13 cellular contexts compared by ENCODE assay signal in genomic region chr2:233248999-233249398, GRCh38. TPM values are rescaled to one million over a fixed set of nuclear protein-coding genes. Genes with fewer than 3 reads are reported as not detected.
DNase-seq lines count a peak whose midpoint lies in the region; ATAC-seq and TF ChIP-seq lines count a peak whose summit lies in the region.
"Had no signal": no experiment of that assay in that cellular context is flagged by ENCODE, and none has a peak within 500 bp of the region (broad histone marks: within the 10 kb centered on the region; RNA-seq: fewer than 3 reads in every experiment).

No MANE protein-coding gene starts in this region.

- peak overlapping the region; percentile 66 to 93 (median 89) for H3K27ac Mint-ChIP-seq in CD14-positive monocyte
- H3K27ac Mint-ChIP-seq in activated naive CD8-positive, alpha-beta T cell treated with anti-CD3 and anti-CD28 coated beads, Interleukin-2, amount 50 U/mL, for 24 hours: peak overlapping the region; percentile 24

- H3K27me3 Mint-ChIP-seq in CD14-positive monocyte (ENCODE audit: low read depth in 3 of 3): no peaks in the 10 kb centered on the region
- no peaks in the 10 kb centered on the region for H3K27me3 Mint-ChIP-seq in activated naive CD8-positive, alpha-beta T cell treated with anti-CD3 and anti-CD28 coated beads, Interleukin-2, amount 50 U/mL, for 24 hours

- H3K4me1 Mint-ChIP-seq in CD14-positive monocyte: peaks cover 61% of the 10 kb centered on the region
- H3K4me1 Mint-ChIP-seq in activated naive CD8-positive, alpha-beta T cell treated with anti-CD3 and anti-CD28 coated beads, Interleukin-2, amount 50 U/mL, for 24 hours: peaks cover 57% of the 10 kb centered on the region

- intact Hi-C loops in CD14-positive monocyte (cut with micrococcal nuclease): loop anchor here in 1 of 2 donors (10.0 kb wide), 1 partner anchor 154 kb away; no protein-coding TSS in a partner anchor

- H3K9me3 Mint-ChIP-seq in CD14-positive monocyte: no peaks in the 10 kb centered on the region
- no peaks in the 10 kb centered on the region for H3K9me3 Mint-ChIP-seq in activated naive CD8-positive, alpha-beta T cell treated with anti-CD3 and anti-CD28 coated beads, Interleukin-2, amount 50 U/mL, for 24 hours

- TF ChIP-seq CTCF in CD14-positive monocyte (IDR thresholded peaks at IDR 0.05): no peak

- H3K36me3 Mint-ChIP-seq in CD14-positive monocyte: peaks cover 0 to under 1% of the 10 kb centered on the region in 2 donors
- peaks cover 7% of the 10 kb centered on the region for H3K36me3 Mint-ChIP-seq in activated naive CD8-positive, alpha-beta T cell treated with anti-CD3 and anti-CD28 coated beads, Interleukin-2, amount 50 U/mL, for 24 hours (ENCODE audit: low read depth)

- no peak for ATAC-seq in activated naive CD8-positive, alpha-beta T cell treated with anti-CD3 and anti-CD28 coated beads, Interleukin-2, amount 50 U/mL, for 24 hours
- no peak for ATAC-seq in GM18502 (IDR thresholded peaks at IDR 0.05; ENCODE audit: poor library complexity, unreplicated experiment)
- ATAC-seq in HG03045 (IDR thresholded peaks at IDR 0.05; ENCODE audit: unreplicated experiment): no peak
- ATAC-seq in GM19023 (IDR thresholded peaks at IDR 0.05; ENCODE audit: unreplicated experiment): no peak
- ATAC-seq: esophagus mucosa, psoas muscle had no signal

- DNase-seq in CD14-positive monocyte (ENCODE audit: low spot score): no peak
- DNase-seq in GF-D8 (lab: John Stamatoyannopoulos, UW): peak; percentile 48
- peak; percentile 87 for DNase-seq in SKM-1 (lab: John Stamatoyannopoulos, UW; ENCODE audit: unreplicated experiment)
- DNase-seq in activated naive CD8-positive, alpha-beta T cell treated with anti-CD3 and anti-CD28 coated beads, Interleukin-2, amount 50 U/mL, for 24 hours: no peak
- no peak for DNase-seq in NCI-H1105 (lab: John Stamatoyannopoulos, UW)
- DNase-seq: dermis blood vessel endothelial cell, NCI-H2029, NCI-H69, psoas muscle had no signal

- peak overlapping the region in 1 of 2 donors; percentile 66 for H3K4me3 Mint-ChIP-seq in CD14-positive monocyte
- no peak overlapping the region for H3K4me3 Mint-ChIP-seq in activated naive CD8-positive, alpha-beta T cell treated with anti-CD3 and anti-CD28 coated beads, Interleukin-2, amount 50 U/mL, for 24 hours

RNA-seq across cellular contexts. Expression of gene ATG16L1, which starts 2.5 kb away (rescaled TPM):
- polyA plus RNA-seq in CD14-positive monocyte: 1 to 10 TPM; 3.3 to 4.3 TPM

RNA-seq across cellular contexts. Expression of gene SAG, which starts 58.6 kb away (rescaled TPM):
- under 1 TPM in 1 of 2 donors, not detected in 1; 0.87 TPM for polyA plus RNA-seq in CD14-positive monocyte
- polyA plus RNA-seq: psoas muscle had no signal

Comparison
In these comparisons a context has a peak if more than half of its experiments do, and no peak if none do; other contexts are left out.
1. DNase-seq: peak in GF-D8 (single experiment) and SKM-1 (single experiment); none in CD14-positive monocyte (single experiment), activated naive CD8-positive, alpha-beta T cell treated with anti-CD3 and anti-CD28 coated beads, Interleukin-2, amount 50 U/mL, for 24 hours (single experiment) and NCI-H1105 (single experiment).